Comparison of ENCODE assay signal across 37 cellular contexts in the genomic region with DNA sequence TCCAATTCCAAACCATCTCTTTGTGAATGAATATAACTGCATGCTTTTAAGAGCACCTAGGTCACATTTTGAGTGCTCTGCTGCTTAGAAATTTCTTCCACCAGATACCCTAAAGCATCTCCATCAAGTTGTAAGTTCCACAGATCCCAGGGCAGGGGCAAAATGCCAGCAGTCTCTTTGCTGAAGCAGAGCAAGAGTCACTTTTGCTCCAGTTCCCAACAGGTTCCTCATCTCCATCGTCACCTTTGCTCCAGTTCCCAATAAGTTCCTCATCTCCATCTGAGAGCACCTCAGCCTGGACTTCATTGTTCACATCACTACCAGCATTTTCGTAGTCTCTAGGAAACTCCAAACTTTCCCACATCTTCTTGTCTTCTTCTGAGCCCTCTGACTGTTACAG.
"Had no signal": no experiment of that assay in that cellular context is flagged by ENCODE, and none has a peak within 500 bp of the region (broad histone marks: within the 10 kb centered on the region; RNA-seq: fewer than 3 reads in every experiment).

No MANE protein-coding gene starts in this region.

- H3K36me3 ChIP-seq: adrenal gland, brain microvascular endothelial cell, breast epithelium had no signal

- H3K27ac ChIP-seq: adrenal gland, body of pancreas, brain microvascular endothelial cell, breast epithelium, VCaP had no signal

- H3K27me3 Mint-ChIP-seq: activated B cell treated with CpG ODN at 0.5 μM for 24 hours; activated CD4-positive, alpha-beta memory T cell treated with anti-CD3 and anti-CD28 coated beads for 36 hours; activated CD8-positive, alpha-beta T cell treated with anti-CD3 and anti-CD28 coated beads for 36 hours; activated naive CD8-positive, alpha-beta T cell treated with anti-CD3 and anti-CD28 coated beads for 36 hours had no signal

- DNase-seq: activated B cell treated with CpG ODN at 0.5 μM for 24 hours; activated CD4-positive, alpha-beta memory T cell treated with anti-CD3 and anti-CD28 coated beads for 36 hours; activated CD4-positive, alpha-beta T cell treated with anti-CD3 and anti-CD28 coated beads for 48 hours; activated CD4-positive, alpha-beta T cell treated with anti-CD3 and anti-CD28 coated beads, Interleukin-2, amount 50 U/mL, for 1 hour; activated CD4-positive, alpha-beta T cell treated with anti-CD3 and anti-CD28 coated beads, Interleukin-2, amount 50 U/mL, for 4 hours; activated CD4-positive, CD25-positive, alpha-beta regulatory T cell treated with anti-CD3 and anti-CD28 coated beads, Interleukin-2, amount 50 U/mL, for 72 hours; activated CD8-positive, alpha-beta memory T cell treated with anti-CD3 and anti-CD28 coated beads, Interleukin-2, amount 50 U/mL, for 4 hours; activated CD8-positive, alpha-beta T cell treated with anti-CD3 and anti-CD28 coated beads for 36 hours; activated effector memory CD4-positive, alpha-beta T cell treated with anti-CD3 and anti-CD28 coated beads, Interleukin-2, amount 50 U/mL, for 16 hours; activated gamma-delta T cell treated with Interleukin-2 at 50 U/mL for 16 hours; activated naive CD4-positive, alpha-beta T cell; activated naive CD4-positive, alpha-beta T cell treated with anti-CD3 and anti-CD28 coated beads for 36 hours; activated naive CD4-positive, alpha-beta T cell treated with anti-CD3 and anti-CD28 coated beads, Interleukin-2, amount 50 U/mL, for 16 hours; activated naive CD8-positive, alpha-beta T cell treated with anti-CD3 and anti-CD28 coated beads for 36 hours; activated T-cell treated with anti-CD3 and anti-CD28 coated beads for 4 hours; activated T-cell treated with anti-CD3 and anti-CD28 coated beads, Interleukin-2, amount 50 U/mL, for 1 hour; activated T-cell treated with anti-CD3 and anti-CD28 coated beads, Interleukin-2, amount 50 U/mL, for 4 hours; activated T-cell treated with anti-CD3 and anti-CD28 coated beads, Interleukin-2, amount 50 U/mL, for 72 hours; adrenal gland; amniotic stem cell; aorta; body of pancreas; brain microvascular endothelial cell; central memory CD4-positive, alpha-beta T cell; SW 1271; T-helper 1 cell; T-helper 2 cell; T-helper 9 cell had no signal

- H3K4me3 Mint-ChIP-seq: activated B cell treated with CpG ODN at 0.5 μM for 24 hours; activated CD4-positive, alpha-beta memory T cell treated with anti-CD3 and anti-CD28 coated beads for 36 hours; activated CD8-positive, alpha-beta T cell treated with anti-CD3 and anti-CD28 coated beads for 36 hours; activated naive CD4-positive, alpha-beta T cell treated with anti-CD3 and anti-CD28 coated beads for 36 hours; activated naive CD8-positive, alpha-beta T cell treated with anti-CD3 and anti-CD28 coated beads for 36 hours; activated T-cell treated with anti-CD3 and anti-CD28 coated beads, Interleukin-2, amount 50 U/mL, for 4 hours; activated T-cell treated with anti-CD3 and anti-CD28 coated beads, Interleukin-2, amount 50 U/mL, for 72 hours; activated T-helper 1 cell treated with anti-CD3 and anti-CD28 coated beads, Interleukin-12 subunit alpha, Interleukin-12 subunit beta, Interleukin-2, Interleukin-4 antibody, amounts not matched to agents 30 ng/mL and 10 ng/mL and 1 ng/mL, durations not matched to agents 14 hours and 24 hours and 36 hours; activated T-helper 17 cell treated with anti-CD3 and anti-CD28 coated beads, Interleukin-2, amount 50 U/mL, for 72 hours; T-helper 1 cell treated with Interleukin-12 subunit alpha and Interleukin-12 subunit beta and Interleukin-4 antibody, amounts not matched to agents 30 μg/mL and 1 μg/mL, for 36 hours; T-helper 2 cell treated with Interferon-gamma antibody and Interleukin-4, amounts not matched to agents 5 μg/mL and 100 μg/mL, for 36 hours had no signal

- H3K4me1 Mint-ChIP-seq: activated B cell treated with CpG ODN at 0.5 μM for 24 hours; activated naive CD8-positive, alpha-beta T cell treated with anti-CD3 and anti-CD28 coated beads for 36 hours; activated T-helper 17 cell treated with anti-CD3 and anti-CD28 coated beads, Interleukin-2, amount 50 U/mL, for 72 hours had no signal

- FAIRE-seq: astrocyte, TTC549 had no signal

- H3K9me3 Mint-ChIP-seq: activated naive CD8-positive, alpha-beta T cell treated with anti-CD3 and anti-CD28 coated beads for 36 hours had no signal

- ATAC-seq: activated CD8-positive, alpha-beta T cell treated with anti-CD3 and anti-CD28 coated beads for 36 hours; activated naive CD4-positive, alpha-beta T cell treated with anti-CD3 and anti-CD28 coated beads, Interleukin-2, amount 50 U/mL, for 72 hours; activated T-cell treated with anti-CD3 and anti-CD28 coated beads, Interleukin-2, amount 50 U/mL, for 4 hours; activated T-cell treated with anti-CD3 and anti-CD28 coated beads, Interleukin-2, amount 50 U/mL, for 72 hours; activated T-helper 17 cell treated with anti-CD3 and anti-CD28 coated beads, Interleukin-2, amount 50 U/mL, for 72 hours; body of pancreas had no signal

- H3K27ac Mint-ChIP-seq: activated B cell treated with CpG ODN at 0.5 μM for 24 hours; activated CD4-positive, alpha-beta memory T cell treated with anti-CD3 and anti-CD28 coated beads for 36 hours; activated CD8-positive, alpha-beta T cell treated with anti-CD3 and anti-CD28 coated beads for 36 hours; activated naive CD4-positive, alpha-beta T cell treated with anti-CD3 and anti-CD28 coated beads for 36 hours; activated naive CD4-positive, alpha-beta T cell treated with anti-CD3 and anti-CD28 coated beads, Interleukin-2, amount 50 U/mL, for 72 hours; activated naive CD8-positive, alpha-beta T cell treated with anti-CD3 and anti-CD28 coated beads for 36 hours; activated T-cell treated with anti-CD3 and anti-CD28 coated beads, Interleukin-2, amount 50 U/mL, for 72 hours; activated T-helper 1 cell treated with anti-CD3 and anti-CD28 coated beads, Interleukin-12 subunit alpha, Interleukin-12 subunit beta, Interleukin-2, Interleukin-4 antibody, amounts not matched to agents 30 ng/mL and 10 ng/mL and 1 ng/mL, durations not matched to agents 14 hours and 24 hours and 36 hours; activated T-helper 17 cell treated with anti-CD3 and anti-CD28 coated beads, Interleukin-2, amount 50 U/mL, for 72 hours; T-helper 1 cell treated with Interleukin-12 subunit alpha and Interleukin-12 subunit beta and Interleukin-4 antibody, amounts not matched to agents 30 μg/mL and 1 μg/mL, for 36 hours; T-helper 2 cell treated with Interferon-gamma antibody and Interleukin-4, amounts not matched to agents 5 μg/mL and 100 μg/mL, for 36 hours had no signal

- H3K9me3 ChIP-seq: adrenal gland had no signal

- H3K27me3 ChIP-seq: adrenal gland, body of pancreas, brain microvascular endothelial cell, breast epithelium had no signal

- H3K4me1 ChIP-seq: adrenal gland, body of pancreas, breast epithelium had no signal

- H3K36me3 Mint-ChIP-seq: activated CD4-positive, alpha-beta memory T cell treated with anti-CD3 and anti-CD28 coated beads for 36 hours; activated naive CD8-positive, alpha-beta T cell treated with anti-CD3 and anti-CD28 coated beads for 36 hours had no signal

- H3K4me3 ChIP-seq: adrenal gland, body of pancreas, breast epithelium had no signal
